In genomic region chr17:77735051-77735340, GRCh38 we compare ENCODE assay signal across 10 cellular contexts.
A peak's percentile ranks its signal among the peaks of the same experiment; 100 is the strongest.
DNase-seq lines count a peak whose midpoint lies in the region; ATAC-seq and TF ChIP-seq lines count a peak whose summit lies in the region.
"Had no signal": no experiment of that assay in that cellular context is flagged by ENCODE, and none has a peak within 500 bp of the region (broad histone marks: within the 10 kb centered on the region; RNA-seq: fewer than 3 reads in every experiment).

No MANE protein-coding gene starts in this region.

- peak overlapping the region; percentile 79 for H3K27ac ChIP-seq in RWPE1
- H3K27ac ChIP-seq in colonic mucosa: peak overlapping the region; percentile 27
- H3K27ac ChIP-seq in mucosa of rectum (ENCODE audit: low read depth in 2 of 2, low read length in 2 of 2): peak overlapping the region; percentile 44 to 66
- H3K27ac ChIP-seq in testis: peak overlapping the region; percentile 57 to 67

- CTCF ChIA-PET in RWPE1 (lab: Yijun Ruan, JAX): interaction anchor here (0.7 kb wide), 1 partner anchor 1183 kb away, joined by 3 read pairs; no protein-coding TSS in a partner anchor
- CTCF ChIA-PET in activated CD4-positive, alpha-beta memory T cell treated with anti-CD3 and anti-CD28 coated beads for 36 hours (lab: Charles Lee): no interaction called here

- no peaks in the 10 kb centered on the region for H3K4me1 Mint-ChIP-seq in activated CD4-positive, alpha-beta memory T cell treated with anti-CD3 and anti-CD28 coated beads for 36 hours (ENCODE audit: low read depth)
- H3K4me1 Mint-ChIP-seq: natural killer cell had no signal

- intact Hi-C loops in colonic mucosa (cut with DNase I): no loop called here
- intact Hi-C loops in testis (cut with DNase I; ENCODE audit: low total_unique reads): no loop called here
- intact Hi-C loops in activated CD4-positive, alpha-beta memory T cell treated with anti-CD3 and anti-CD28 coated beads for 36 hours (cut with micrococcal nuclease): no loop called here

- no peaks in the 10 kb centered on the region for H3K36me3 ChIP-seq in colonic mucosa
- H3K36me3 ChIP-seq in mucosa of rectum (ENCODE audit: control insufficient read depth in 2 of 2, insufficient read depth in 2 of 2, low read length in 2 of 2): no peaks in the 10 kb centered on the region
- no peaks in the 10 kb centered on the region for H3K36me3 ChIP-seq in testis (ENCODE audit: low read depth, missing control alignments)

- TF ChIP-seq POLR2A in testis (IDR thresholded peaks at IDR 0.05): no peak

- peaks cover 16% of the 10 kb centered on the region for H3K27me3 Mint-ChIP-seq in activated CD4-positive, alpha-beta memory T cell treated with anti-CD3 and anti-CD28 coated beads for 36 hours

- no peak for TF ChIP-seq CTCF in RWPE1 (conservative IDR thresholded peaks at IDR 0.05; ENCODE audit: low read depth)
- no peak for TF ChIP-seq CTCF in colonic mucosa (IDR thresholded peaks at IDR 0.05)
- no peak for TF ChIP-seq CTCF in testis (IDR thresholded peaks at IDR 0.05)
- no peak for TF ChIP-seq CTCF in GM13977 (IDR thresholded peaks at IDR 0.05; ENCODE audit: extremely low read depth, insufficient read depth, missing control alignments)

- H3K4me1 ChIP-seq in colonic mucosa: no peaks in the 10 kb centered on the region
- H3K4me1 ChIP-seq in mucosa of rectum (ENCODE audit: control insufficient read depth in 2 of 2, insufficient read depth in 2 of 2, low read length in 2 of 2): peaks cover 0 to 9% of the 10 kb centered on the region in 2 donors
- peaks cover 16% of the 10 kb centered on the region for H3K4me1 ChIP-seq in testis

- H3K9me3 Mint-ChIP-seq in activated CD4-positive, alpha-beta memory T cell treated with anti-CD3 and anti-CD28 coated beads for 36 hours: peaks cover 23% of the 10 kb centered on the region

- H3K4me3 ChIP-seq in colonic mucosa (no peak overlapping the region), mucosa of rectum (ENCODE audit: low read length in 2 of 2) (no peak overlapping the region), testis (no peak overlapping the region)

- no peak for ATAC-seq in GM19351 (IDR thresholded peaks at IDR 0.05; ENCODE audit: unreplicated experiment)
- ATAC-seq: natural killer cell had no signal

- no peak overlapping the region for H3K27ac Mint-ChIP-seq in activated CD4-positive, alpha-beta memory T cell treated with anti-CD3 and anti-CD28 coated beads for 36 hours
- H3K27ac Mint-ChIP-seq: natural killer cell had no signal

- no peak overlapping the region for H3K9ac ChIP-seq in colonic mucosa (ENCODE audit: low read depth in 2 of 2, low read length in 2 of 2)
- no peak overlapping the region for H3K9ac ChIP-seq in mucosa of rectum (ENCODE audit: low read depth in 1 of 2, low read length in 2 of 2)

- DNase-seq in RWPE1 (ENCODE audit: low spot score): no peak
- no peak for DNase-seq in colonic mucosa
- DNase-seq in testis: no peak
- no peak for DNase-seq in HT-29 (ENCODE audit: low spot score)
- DNase-seq in GM13977 (ENCODE audit: low spot score): no peak
- no peak for DNase-seq in activated CD4-positive, alpha-beta memory T cell treated with anti-CD3 and anti-CD28 coated beads for 36 hours
- DNase-seq: stimulated activated CD4-positive, alpha-beta T cell treated with anti-CD3 and anti-CD28 coated beads, Interleukin-15, amount 100 ng/mL, for 24 hours had no signal

- H3K27me3 ChIP-seq in colonic mucosa (peaks cover 11% of the 10 kb centered on the region), mucosa of rectum (ENCODE audit: control insufficient read depth in 2 of 2, insufficient read depth in 2 of 2, low read length in 2 of 2) (peaks cover 14 to 17% of the 10 kb centered on the region in 2 donors), testis (no peaks in the 10 kb centered on the region)

- no peak overlapping the region for H3K4me3 Mint-ChIP-seq in activated CD4-positive, alpha-beta memory T cell treated with anti-CD3 and anti-CD28 coated beads for 36 hours
- H3K4me3 Mint-ChIP-seq: natural killer cell had no signal

- H3K9me3 ChIP-seq in colonic mucosa: no peaks in the 10 kb centered on the region
- peaks cover 4% of the 10 kb centered on the region in 2 donors for H3K9me3 ChIP-seq in mucosa of rectum (ENCODE audit: control insufficient read depth in 2 of 2, low read length in 2 of 2)
- no peaks in the 10 kb centered on the region for H3K9me3 ChIP-seq in testis

- H3K36me3 Mint-ChIP-seq in activated CD4-positive, alpha-beta memory T cell treated with anti-CD3 and anti-CD28 coated beads for 36 hours: peaks cover 3% of the 10 kb centered on the region

- POLR2A ChIA-PET in RWPE1 (lab: Yijun Ruan, JAX; ENCODE audit: low non-redundant PET): no interaction called here
- POLR2A ChIA-PET in activated CD4-positive, alpha-beta memory T cell treated with anti-CD3 and anti-CD28 coated beads for 36 hours (lab: Charles Lee): no interaction called here

- 35 to 48% methylated on average over 6 to 8 of the region's 8 CpGs for WGBS in testis, 2 donors

- in situ Hi-C loops in GM13977 (cut with MboI; ENCODE audit: low pct_unique_long_range_greater_than_20kb, low sequenced_read_pairs, unreplicated experiment): no loop called here

Comparison
In these comparisons a context has a peak if more than half of its experiments do, and no peak if none do; other contexts are left out.
1. H3K27ac ChIP-seq: peak in every context shown above with its lines; median percentile 79 in RWPE1; 62 in testis; 55 in mucosa of rectum; 27 in colonic mucosa.